In the genomic region with DNA sequence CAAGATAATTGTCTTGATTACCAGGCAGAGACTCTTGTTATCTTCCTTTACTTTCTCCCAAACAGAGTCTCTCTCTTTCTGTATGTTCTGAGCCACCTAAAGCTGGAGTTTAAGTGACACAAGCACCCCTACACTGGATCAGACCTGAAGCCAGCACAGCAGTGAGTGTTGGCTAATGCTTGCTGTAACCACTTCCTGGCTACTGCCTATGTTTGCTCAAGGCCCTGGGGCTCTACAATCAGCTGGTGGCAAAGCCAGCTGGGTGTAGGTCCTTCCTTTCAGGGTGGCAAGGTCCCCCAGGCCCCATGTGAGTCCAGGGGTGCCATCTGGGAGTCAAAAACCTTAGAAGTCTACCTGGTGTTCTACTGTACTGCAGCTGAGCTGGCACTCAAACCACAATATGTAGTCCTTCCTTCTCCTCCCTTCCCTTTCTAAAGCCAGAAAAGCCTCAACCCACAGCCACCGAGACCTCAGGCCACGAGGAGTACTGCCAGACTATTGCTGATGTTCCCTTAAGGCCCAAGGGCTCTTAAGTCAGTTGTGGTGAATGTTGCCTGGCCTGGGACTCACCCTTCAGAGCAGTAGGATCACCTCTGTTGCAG, we compare ENCODE assay signal across 24 cellular contexts.
"Had no signal": no experiment of that assay in that cellular context is flagged by ENCODE, and none has a peak within 500 bp of the region (broad histone marks: within the 10 kb centered on the region; RNA-seq: fewer than 3 reads in every experiment).

No MANE protein-coding gene starts in this region.

- H3K27ac ChIP-seq: hepatocyte, pancreas, testis, tibial nerve, upper lobe of right lung, vagina had no signal

- H3K4me2 ChIP-seq: hepatocyte had no signal

- FAIRE-seq: endothelial cell of umbilical vein, kidney, pancreas had no signal

- ATAC-seq: left cardiac atrium; left ventricle myocardium superior; pancreas; right cardiac atrium; stimulated activated naive B cell treated with anti-CD40 and anti-IgM and Interleukin-4, amounts not matched to agents 10 μg/mL and 1 μg/mL and 100 μg/mL, for 72 hours; stimulated activated naive CD8-positive, alpha-beta T cell treated with anti-CD3 and anti-CD28 coated beads, Interleukin-15, amount 100 ng/mL, for 72 hours; upper lobe of right lung had no signal

- H3K27me3 ChIP-seq: hepatocyte, pancreas, testis, tibial nerve, upper lobe of right lung, vagina had no signal

- H3K4me3 ChIP-seq: hepatocyte, lung, pancreas, testis, tibial nerve, upper lobe of right lung, vagina had no signal

- H3K9me3 ChIP-seq: pancreas, testis, upper lobe of right lung had no signal

- H3K79me2 ChIP-seq: hepatocyte had no signal

- H3K36me3 ChIP-seq: pancreas, tibial nerve, upper lobe of right lung, vagina had no signal

- DNase-seq: dermis blood vessel endothelial cell; effector CD4-positive, alpha-beta T cell; endodermal cell; erythroblast; foreskin melanocyte; head of caudate nucleus; kidney; left cardiac atrium; left ventricle myocardium superior; mesendoderm; naive B cell; occipital lobe; pancreas; right cardiac atrium; stimulated activated CD4-positive, alpha-beta T cell treated with anti-CD3 and anti-CD28 coated beads, Interleukin-4, amount 100 ng/mL, for 4 hours; stimulated activated naive B cell treated with anti-CD40 and anti-IgM and Interleukin-4, amounts not matched to agents 10 μg/mL and 1 μg/mL and 100 μg/mL, for 72 hours; stimulated activated naive CD8-positive, alpha-beta T cell treated with anti-CD3 and anti-CD28 coated beads, Interleukin-15, amount 100 ng/mL, for 72 hours; testis; upper lobe of right lung had no signal

- H2AFZ ChIP-seq: hepatocyte had no signal

- H3K4me1 ChIP-seq: pancreas, testis, tibial nerve, upper lobe of right lung, vagina had no signal
